In the genomic region with DNA sequence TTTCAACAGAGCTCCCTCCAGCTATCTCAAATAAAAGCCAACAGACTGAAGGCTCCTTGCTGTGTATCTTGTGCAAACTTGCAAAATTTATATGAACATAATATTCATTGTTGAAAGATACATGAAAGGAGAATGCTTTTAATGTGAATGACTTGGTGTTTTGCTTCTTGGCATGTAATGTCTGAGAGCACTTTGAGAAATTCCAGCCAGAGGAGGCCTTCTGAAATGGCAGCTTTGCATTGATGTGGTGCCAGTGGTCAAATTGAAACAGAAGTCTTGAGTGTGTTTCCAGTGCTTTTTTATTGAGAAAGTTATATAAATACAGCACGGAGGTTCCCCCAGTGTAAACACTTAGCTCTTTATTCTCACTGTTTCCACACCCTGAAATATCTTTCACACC, we compare ENCODE assay signal across 35 cellular contexts.
"Had no signal": no experiment of that assay in that cellular context is flagged by ENCODE, and none has a peak within 500 bp of the region (broad histone marks: within the 10 kb centered on the region; RNA-seq: fewer than 3 reads in every experiment).

No MANE protein-coding gene starts in this region.

- H3K27me3 Mint-ChIP-seq: activated B cell treated with CpG ODN at 0.5 μM for 24 hours; activated CD4-positive, alpha-beta T cell treated with anti-CD3 and anti-CD28 coated beads, Interleukin-2, amount 10 ng/mL, durations not matched to agents 24 days and 14 days; central memory CD8-positive, alpha-beta T cell had no signal

- H3K36me3 ChIP-seq: adrenal gland, brain microvascular endothelial cell, breast epithelium had no signal

- ATAC-seq: activated CD8-positive, alpha-beta T cell treated with anti-CD3 and anti-CD28 coated beads for 36 hours; activated naive CD4-positive, alpha-beta T cell treated with anti-CD3 and anti-CD28 coated beads, Interleukin-2, amount 50 U/mL, for 72 hours; activated T-cell treated with anti-CD3 and anti-CD28 coated beads, Interleukin-2, amount 50 U/mL, for 4 hours; activated T-cell treated with anti-CD3 and anti-CD28 coated beads, Interleukin-2, amount 50 U/mL, for 72 hours; activated T-helper 17 cell treated with anti-CD3 and anti-CD28 coated beads, Interleukin-2, amount 50 U/mL, for 72 hours; body of pancreas; T-cell; T-helper 17 cell had no signal

- H3K9me3 Mint-ChIP-seq: activated B cell treated with CpG ODN at 0.5 μM for 24 hours; activated CD4-positive, alpha-beta T cell treated with anti-CD3 and anti-CD28 coated beads, Interleukin-2, amount 10 ng/mL, durations not matched to agents 24 days and 14 days; activated T-cell treated with anti-CD3 and anti-CD28 coated beads, Interleukin-2, amount 50 U/mL, for 4 hours; activated T-cell treated with anti-CD3 and anti-CD28 coated beads, Interleukin-2, amount 50 U/mL, for 72 hours; activated T-helper 1 cell treated with anti-CD3 and anti-CD28 coated beads, Interleukin-12 subunit alpha, Interleukin-12 subunit beta, Interleukin-2, Interleukin-4 antibody, amounts not matched to agents 30 ng/mL and 10 ng/mL and 1 ng/mL, durations not matched to agents 14 hours and 24 hours and 36 hours; activated T-helper 17 cell treated with anti-CD3 and anti-CD28 coated beads, Interleukin-2, amount 50 U/mL, for 72 hours; T-helper 2 cell treated with Interferon-gamma antibody and Interleukin-4, amounts not matched to agents 5 μg/mL and 100 μg/mL, for 36 hours had no signal

- H3K4me1 ChIP-seq: adrenal gland, body of pancreas, breast epithelium had no signal

- H3K4me3 ChIP-seq: adrenal gland, body of pancreas, breast epithelium had no signal

- H3K27ac ChIP-seq: adrenal gland, body of pancreas, brain microvascular endothelial cell, breast epithelium, VCaP had no signal

- H3K4me3 Mint-ChIP-seq: activated B cell treated with CpG ODN at 0.5 μM for 24 hours; activated CD4-positive, alpha-beta memory T cell treated with anti-CD3 and anti-CD28 coated beads for 36 hours; activated CD4-positive, alpha-beta T cell treated with anti-CD3 and anti-CD28 coated beads, Interleukin-2, amount 10 ng/mL, durations not matched to agents 24 days and 14 days; activated CD8-positive, alpha-beta T cell treated with anti-CD3 and anti-CD28 coated beads for 36 hours; activated naive CD4-positive, alpha-beta T cell treated with anti-CD3 and anti-CD28 coated beads for 36 hours; activated naive CD8-positive, alpha-beta T cell treated with anti-CD3 and anti-CD28 coated beads for 36 hours; activated T-cell treated with anti-CD3 and anti-CD28 coated beads, Interleukin-2, amount 50 U/mL, for 4 hours; activated T-cell treated with anti-CD3 and anti-CD28 coated beads, Interleukin-2, amount 50 U/mL, for 72 hours; activated T-helper 1 cell treated with anti-CD3 and anti-CD28 coated beads, Interleukin-12 subunit alpha, Interleukin-12 subunit beta, Interleukin-2, Interleukin-4 antibody, amounts not matched to agents 30 ng/mL and 10 ng/mL and 1 ng/mL, durations not matched to agents 14 hours and 24 hours and 36 hours; activated T-helper 17 cell treated with anti-CD3 and anti-CD28 coated beads, Interleukin-2, amount 50 U/mL, for 72 hours; central memory CD8-positive, alpha-beta T cell; T-cell; T-helper 17 cell; T-helper 2 cell treated with Interferon-gamma antibody and Interleukin-4, amounts not matched to agents 5 μg/mL and 100 μg/mL, for 36 hours had no signal

- H3K27me3 ChIP-seq: adrenal gland, body of pancreas, brain microvascular endothelial cell, breast epithelium had no signal

- DNase-seq: activated B cell treated with CpG ODN at 0.5 μM for 24 hours; activated CD4-positive, alpha-beta memory T cell treated with anti-CD3 and anti-CD28 coated beads for 36 hours; activated CD4-positive, alpha-beta T cell treated with anti-CD3 and anti-CD28 coated beads for 4 hours; activated CD4-positive, alpha-beta T cell treated with anti-CD3 and anti-CD28 coated beads, Interleukin-2, amount 10 ng/mL, durations not matched to agents 24 days and 14 days; activated CD4-positive, alpha-beta T cell treated with anti-CD3 and anti-CD28 coated beads, Interleukin-2, amount 50 U/mL, for 1 hour; activated CD4-positive, alpha-beta T cell treated with anti-CD3 and anti-CD28 coated beads, Interleukin-2, amount 50 U/mL, for 4 hours; activated CD4-positive, CD25-positive, alpha-beta regulatory T cell treated with anti-CD3 and anti-CD28 coated beads, Interleukin-2, amount 50 U/mL, for 72 hours; activated CD8-positive, alpha-beta memory T cell treated with anti-CD3 and anti-CD28 coated beads, Interleukin-2, amount 50 U/mL, for 4 hours; activated CD8-positive, alpha-beta T cell treated with anti-CD3 and anti-CD28 coated beads for 36 hours; activated effector memory CD4-positive, alpha-beta T cell treated with anti-CD3 and anti-CD28 coated beads, Interleukin-2, amount 50 U/mL, for 16 hours; activated gamma-delta T cell treated with Interleukin-2 at 50 U/mL for 16 hours; activated naive CD4-positive, alpha-beta T cell; activated naive CD4-positive, alpha-beta T cell treated with anti-CD3 and anti-CD28 coated beads for 36 hours; activated naive CD4-positive, alpha-beta T cell treated with anti-CD3 and anti-CD28 coated beads, Interleukin-2, amount 50 U/mL, for 16 hours; activated naive CD8-positive, alpha-beta T cell treated with anti-CD3 and anti-CD28 coated beads for 36 hours; activated T-cell treated with anti-CD3 and anti-CD28 coated beads for 4 hours; activated T-cell treated with anti-CD3 and anti-CD28 coated beads, Interleukin-2, amount 50 U/mL, for 1 hour; activated T-cell treated with anti-CD3 and anti-CD28 coated beads, Interleukin-2, amount 50 U/mL, for 4 hours; activated T-cell treated with anti-CD3 and anti-CD28 coated beads, Interleukin-2, amount 50 U/mL, for 72 hours; adrenal gland; amniotic stem cell; aorta; body of pancreas; brain microvascular endothelial cell; cerebellar nuclear complex; T-cell; T-helper 17 cell; T-helper 9 cell had no signal

- H3K36me3 Mint-ChIP-seq: activated CD4-positive, alpha-beta memory T cell treated with anti-CD3 and anti-CD28 coated beads for 36 hours; activated naive CD8-positive, alpha-beta T cell treated with anti-CD3 and anti-CD28 coated beads for 36 hours; T-cell had no signal

- H3K27ac Mint-ChIP-seq: activated B cell treated with CpG ODN at 0.5 μM for 24 hours; activated CD4-positive, alpha-beta memory T cell treated with anti-CD3 and anti-CD28 coated beads for 36 hours; activated CD4-positive, alpha-beta T cell treated with anti-CD3 and anti-CD28 coated beads, Interleukin-2, amount 10 ng/mL, durations not matched to agents 24 days and 14 days; activated CD8-positive, alpha-beta T cell treated with anti-CD3 and anti-CD28 coated beads for 36 hours; activated naive CD4-positive, alpha-beta T cell treated with anti-CD3 and anti-CD28 coated beads for 36 hours; activated naive CD4-positive, alpha-beta T cell treated with anti-CD3 and anti-CD28 coated beads, Interleukin-2, amount 50 U/mL, for 72 hours; activated naive CD8-positive, alpha-beta T cell treated with anti-CD3 and anti-CD28 coated beads for 36 hours; activated T-cell treated with anti-CD3 and anti-CD28 coated beads, Interleukin-2, amount 50 U/mL, for 72 hours; activated T-helper 1 cell treated with anti-CD3 and anti-CD28 coated beads, Interleukin-12 subunit alpha, Interleukin-12 subunit beta, Interleukin-2, Interleukin-4 antibody, amounts not matched to agents 30 ng/mL and 10 ng/mL and 1 ng/mL, durations not matched to agents 14 hours and 24 hours and 36 hours; activated T-helper 17 cell treated with anti-CD3 and anti-CD28 coated beads, Interleukin-2, amount 50 U/mL, for 72 hours; T-cell; T-helper 17 cell; T-helper 2 cell treated with Interferon-gamma antibody and Interleukin-4, amounts not matched to agents 5 μg/mL and 100 μg/mL, for 36 hours had no signal

- H3K4me1 Mint-ChIP-seq: activated B cell treated with CpG ODN at 0.5 μM for 24 hours; activated CD4-positive, alpha-beta T cell treated with anti-CD3 and anti-CD28 coated beads, Interleukin-2, amount 10 ng/mL, durations not matched to agents 24 days and 14 days; activated naive CD8-positive, alpha-beta T cell treated with anti-CD3 and anti-CD28 coated beads for 36 hours; activated T-helper 17 cell treated with anti-CD3 and anti-CD28 coated beads, Interleukin-2, amount 50 U/mL, for 72 hours; central memory CD8-positive, alpha-beta T cell; T-cell; T-helper 17 cell had no signal

- H3K9me3 ChIP-seq: adrenal gland, body of pancreas, breast epithelium had no signal
